In genomic region chr17:45315583-45316270, GRCh38 we compare ENCODE assay signal across 1 cellular context.
TF ChIP-seq lines count a peak whose summit lies in the region.

No MANE protein-coding gene starts in this region.

TF ChIP-seq in GM23338, 12 proteins besides CTCF, POLR2A, EP300 and RAD21 (continued from another document):
- TF ChIP-seq REST (IDR thresholded peaks at IDR 0.05; ENCODE audit: unreplicated experiment) = no peak
